ENCODE assay signal across 14 cellular contexts in genomic region chr2:183665403-183665802, GRCh38.
DNase-seq lines count a peak whose midpoint lies in the region; TF ChIP-seq lines count a peak whose summit lies in the region.
"Had no signal": no experiment of that assay in that cellular context is flagged by ENCODE, and none has a peak within 500 bp of the region (broad histone marks: within the 10 kb centered on the region; RNA-seq: fewer than 3 reads in every experiment).

No MANE protein-coding gene starts in this region.

- TF ChIP-seq EP300 in sigmoid colon (IDR thresholded peaks at IDR 0.05), result no peak

- peaks cover 0 to 5% (median 2%) of the 10 kb centered on the region in 8 donors for H3K9me3 Mint-ChIP-seq in CD4-positive, alpha-beta memory T cell

- H3K9me3 ChIP-seq in CD4-positive, alpha-beta memory T cell (ENCODE audit: control insufficient read depth in 1 of 2, low read length in 2 of 2), result no peaks in the 10 kb centered on the region
- H3K9me3 ChIP-seq in sigmoid colon, result no peaks in the 10 kb centered on the region
- H3K9me3 ChIP-seq: right lobe of liver had no signal

- no peak for TF ChIP-seq POLR2A in sigmoid colon (IDR thresholded peaks at IDR 0.05)

- TF ChIP-seq CTCF in sigmoid colon (IDR thresholded peaks at IDR 0.05) (no peak), foreskin fibroblast (IDR thresholded peaks at IDR 0.05; ENCODE audit: low read depth, low read length) (no peak)

- H3K27ac Mint-ChIP-seq in CD4-positive, alpha-beta memory T cell, result no peak overlapping the region
- H3K27ac Mint-ChIP-seq: IgD-negative memory B cell; naive thymus-derived CD4-positive, alpha-beta T cell had no signal

- H3K36me3 ChIP-seq in CD4-positive, alpha-beta memory T cell (ENCODE audit: insufficient read depth, low read length), result no peaks in the 10 kb centered on the region
- H3K36me3 ChIP-seq in sigmoid colon, result no peaks in the 10 kb centered on the region
- H3K36me3 ChIP-seq: brain microvascular endothelial cell, right lobe of liver had no signal

- DNase-seq in DMS53 treated with DMSO at 0.1 percent for 48 hours (lab: John Stamatoyannopoulos, UW; ENCODE audit: unreplicated experiment), result peak; percentile 99
- DNase-seq in NCI-H1694 (lab: John Stamatoyannopoulos, UW), result peak; percentile 91
- peak; percentile 70 to 92 for DNase-seq in NCI-H524 (lab: John Stamatoyannopoulos, UW)
- DNase-seq in myocyte (ENCODE audit: low read depth), result peak; percentile 3
- DNase-seq in CD4-positive, alpha-beta memory T cell, result no peak
- DNase-seq in sigmoid colon, result no peak
- DNase-seq in foreskin fibroblast, result no peak
- DNase-seq in activated CD4-positive, alpha-beta T cell treated with anti-CD3 and anti-CD28 coated beads for 48 hours, result no peak
- DNase-seq: activated CD4-positive, alpha-beta T cell treated with anti-CD3 and anti-CD28 coated beads, Interleukin-2, amount 50 U/mL, for 1 hour; activated effector memory CD4-positive, alpha-beta T cell treated with anti-CD3 and anti-CD28 coated beads, Interleukin-2, amount 50 U/mL, for 16 hours; brain microvascular endothelial cell; naive thymus-derived CD4-positive, alpha-beta T cell; right lobe of liver had no signal

- CTCF ChIA-PET in CD4-positive, alpha-beta memory T cell (lab: Charles Lee; ENCODE audit: partially characterized antibody), result no interaction called here

- H3K27me3 Mint-ChIP-seq in CD4-positive, alpha-beta memory T cell, result no peaks in the 10 kb centered on the region
- H3K27me3 Mint-ChIP-seq: IgD-negative memory B cell; naive thymus-derived CD4-positive, alpha-beta T cell had no signal

- no peaks in the 10 kb centered on the region for H3K4me1 ChIP-seq in CD4-positive, alpha-beta memory T cell (ENCODE audit: insufficient read depth, low read length)
- H3K4me1 ChIP-seq in sigmoid colon, result peaks cover 0 to 8% (median 0%) of the 10 kb centered on the region in 4 donors
- H3K4me1 ChIP-seq: right lobe of liver had no signal

- intact Hi-C loops in CD4-positive, alpha-beta memory T cell (cut with micrococcal nuclease), result no loop called here
- intact Hi-C loops in sigmoid colon (cut with DNase I), result no loop called here

- 10 to 42% methylated on average over 3 of the region's 3 CpGs for WGBS in sigmoid colon, 2 donors

- H3K4me3 ChIP-seq in CD4-positive, alpha-beta memory T cell (ENCODE audit: low read length in 2 of 2), result no peak overlapping the region
- H3K4me3 ChIP-seq in sigmoid colon (no peak overlapping the region), foreskin fibroblast (ENCODE audit: low read depth in 1 of 2, low read length in 2 of 2) (no peak overlapping the region)
- H3K4me3 ChIP-seq: right lobe of liver had no signal

- no peaks in the 10 kb centered on the region for H3K36me3 Mint-ChIP-seq in CD4-positive, alpha-beta memory T cell
- H3K36me3 Mint-ChIP-seq: IgD-negative memory B cell; naive thymus-derived CD4-positive, alpha-beta T cell had no signal

- POLR2A ChIA-PET in CD4-positive, alpha-beta memory T cell (lab: Charles Lee; ENCODE audit: partially characterized antibody), result no interaction called here

- no peak overlapping the region for H3K4me3 Mint-ChIP-seq in CD4-positive, alpha-beta memory T cell
- H3K4me3 Mint-ChIP-seq: IgD-negative memory B cell; naive thymus-derived CD4-positive, alpha-beta T cell had no signal

- H3K27ac ChIP-seq in CD4-positive, alpha-beta memory T cell (ENCODE audit: low read depth, low read length), result no peak overlapping the region
- no peak overlapping the region for H3K27ac ChIP-seq in sigmoid colon
- H3K27ac ChIP-seq: brain microvascular endothelial cell, right lobe of liver had no signal

- no peaks in the 10 kb centered on the region for H3K27me3 ChIP-seq in CD4-positive, alpha-beta memory T cell (ENCODE audit: insufficient read depth, low read length)
- no peaks in the 10 kb centered on the region for H3K27me3 ChIP-seq in sigmoid colon
- H3K27me3 ChIP-seq: brain microvascular endothelial cell, right lobe of liver had no signal

- H3K4me1 Mint-ChIP-seq in CD4-positive, alpha-beta memory T cell, result no peaks in the 10 kb centered on the region
- H3K4me1 Mint-ChIP-seq: IgD-negative memory B cell; naive thymus-derived CD4-positive, alpha-beta T cell had no signal

Comparison
In these comparisons a context has a peak if more than half of its experiments do, and no peak if none do; other contexts are left out.
1. DNase-seq: peak in DMS53 treated with DMSO at 0.1 percent for 48 hours (single experiment), NCI-H1694 (single experiment), NCI-H524 (2 of 2) and myocyte (single experiment); none in CD4-positive, alpha-beta memory T cell (0 of 5), sigmoid colon (single experiment), foreskin fibroblast (0 of 2) and activated CD4-positive, alpha-beta T cell treated with anti-CD3 and anti-CD28 coated beads for 48 hours (single experiment).